In the genomic region with DNA sequence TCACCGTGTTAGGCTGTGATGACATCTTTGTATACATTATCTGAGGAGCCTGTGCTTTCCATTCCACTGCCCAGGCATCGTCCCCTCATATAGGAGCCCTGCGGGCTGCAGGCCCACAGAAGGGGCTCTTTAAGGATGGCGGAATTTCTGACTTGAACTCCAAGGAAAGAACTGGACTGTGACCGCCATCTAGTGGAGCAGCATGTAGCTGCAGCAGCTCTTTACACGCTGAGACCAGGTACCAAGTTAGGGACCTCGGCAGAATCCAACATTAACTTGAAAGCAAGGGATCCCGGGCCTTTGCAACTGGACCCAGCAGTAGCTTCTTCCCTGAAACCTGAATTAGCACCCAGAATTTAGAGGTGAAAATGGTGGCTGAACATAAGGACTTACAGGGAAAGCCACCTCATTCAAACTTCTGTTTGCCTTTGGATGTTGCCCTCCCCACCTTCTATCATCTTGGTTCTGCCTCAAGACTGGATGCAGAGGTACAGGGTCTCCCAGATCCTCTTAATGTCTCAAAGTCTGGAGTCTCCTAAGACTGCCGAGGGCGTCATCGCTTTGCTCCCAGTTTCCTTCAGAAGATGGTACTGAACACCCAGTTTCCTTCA, we compare ENCODE assay signal across 8 cellular contexts.
DNase-seq lines count a peak whose midpoint lies in the region; ATAC-seq, FAIRE-seq and TF ChIP-seq lines count a peak whose summit lies in the region.

No MANE protein-coding gene starts in this region.

- H3K9ac ChIP-seq in SK-N-SH (no peak overlapping the region), endothelial cell of umbilical vein (replicated peaks; ENCODE audit: extremely low read depth, insufficient read depth, low read length) (no peak overlapping the region)

- H2AFZ ChIP-seq in SK-N-SH (ENCODE audit: low read depth), result no peak overlapping the region
- H2AFZ ChIP-seq in endothelial cell of umbilical vein (ENCODE audit: low read depth, low read length), result no peak overlapping the region

- H3K27ac ChIP-seq in SK-N-SH (ENCODE audit: low read depth in 2 of 2, low read length in 1 of 2) (no peak overlapping the region), endothelial cell of umbilical vein (ENCODE audit: insufficient read depth, low read depth, low read length) (no peak overlapping the region), upper lobe of left lung (no peak overlapping the region)

- no peaks in the 10 kb centered on the region for H3K9me3 ChIP-seq in SK-N-SH
- H3K9me3 ChIP-seq in endothelial cell of umbilical vein (replicated peaks; ENCODE audit: control insufficient read depth, insufficient read depth, low read length), result no peaks in the 10 kb centered on the region
- H3K9me3 ChIP-seq in upper lobe of left lung, result no peaks in the 10 kb centered on the region

- POLR2A ChIA-PET in SK-N-SH (lab: Yijun Ruan, JAX) (interaction anchor here (0.6 kb wide), 1 partner anchor 809 kb away, joined by 3 read pairs; no protein-coding TSS in a partner anchor), endothelial cell of umbilical vein (lab: Charles Lee) (interaction anchor here (0.7 kb wide), 1 partner anchor 616 kb away, joined by 4 read pairs; no protein-coding TSS in a partner anchor)

- TF ChIP-seq EP300 in SK-N-SH (IDR thresholded peaks at IDR 0.05; ENCODE audit: borderline replicate concordance in 1 of 2, low read depth in 1 of 2, low read length in 1 of 2), result no peak
- no peak for TF ChIP-seq EP300 in upper lobe of left lung (IDR thresholded peaks at IDR 0.05)

- TF ChIP-seq CTCF in SK-N-SH (IDR thresholded peaks at IDR 0.05), result peak; percentile 89
- TF ChIP-seq CTCF in endothelial cell of umbilical vein (IDR thresholded peaks at IDR 0.05; ENCODE audit: extremely low read depth in 1 of 2, insufficient read depth in 1 of 2, low read depth in 1 of 2, low read length in 2 of 2), result peak; percentile 85 to 87
- peak; percentile 49 to 82 (median 71) for TF ChIP-seq CTCF in upper lobe of left lung (IDR thresholded peaks at IDR 0.05)

- no peak for TF ChIP-seq POLR2A in endothelial cell of umbilical vein (IDR thresholded peaks at IDR 0.05; ENCODE audit: low read depth, low read length)
- no peak for TF ChIP-seq POLR2A in upper lobe of left lung (IDR thresholded peaks at IDR 0.05)

- no peaks in the 10 kb centered on the region; the same call in 1 of the 2 replicates for H3K27me3 ChIP-seq in SK-N-SH (ENCODE audit: insufficient read depth)
- H3K27me3 ChIP-seq in endothelial cell of umbilical vein (ENCODE audit: control insufficient read depth in 2 of 2, insufficient read depth in 2 of 2, low read length in 2 of 2), result no peaks in the 10 kb centered on the region
- H3K27me3 ChIP-seq in upper lobe of left lung, result no peaks in the 10 kb centered on the region

- CTCF ChIA-PET in SK-N-SH (lab: Yijun Ruan, JAX) (interaction anchor here (0.5 to 7.6 kb wide), 48 partner anchors 7 to 713 kb away, joined by 3 to 52 read pairs (median 4); no protein-coding TSS in a partner anchor), endothelial cell of umbilical vein (lab: Charles Lee) (interaction anchor here (0.6 to 3.1 kb wide), 30 partner anchors 9 to 1129 kb away, joined by 3 to 21 read pairs (median 5); no protein-coding TSS in a partner anchor)

- peak; percentile 46 for FAIRE-seq in endothelial cell of umbilical vein (lab: Jason Lieb, UNC)

- TF ChIP-seq RAD21 in SK-N-SH (IDR thresholded peaks at IDR 0.05; ENCODE audit: low read length), result peak; percentile 83

- dilution Hi-C loops in endothelial cell of umbilical vein (cut with MboI; ENCODE audit: extremely low pct_ligation_motif_present, low sequenced_read_pairs), result no loop called here

- WGBS in SK-N-SH (ENCODE audit: low lambda C conversion rate), result 30% methylated on average over 11 of the region's 11 CpGs
- WGBS in upper lobe of left lung, 2 donors, result 30 to 33% methylated on average over 11 of the region's 11 CpGs

- no peak overlapping the region for H3K4me2 ChIP-seq in SK-N-SH
- no peak overlapping the region for H3K4me2 ChIP-seq in endothelial cell of umbilical vein (ENCODE audit: insufficient read depth, low read length)

- H3K9me1 ChIP-seq in endothelial cell of umbilical vein (replicated peaks; ENCODE audit: control insufficient read depth, extremely low read depth, insufficient read depth, low read length), result no peaks in the 10 kb centered on the region

- BruUV-seq in endothelial cell of umbilical vein (replicated peaks; lab: Mats Ljungman, UMichigan), result no TSS peak

- H3K4me1 ChIP-seq in SK-N-SH (ENCODE audit: control insufficient read depth in 1 of 2, insufficient read depth in 2 of 2, low read depth in 1 of 2, low read length in 1 of 2), result peaks cover 0 to 10% of the 10 kb centered on the region in 2 experiments; a peak in 1 of 4 replicates
- no peaks in the 10 kb centered on the region for H3K4me1 ChIP-seq in endothelial cell of umbilical vein (ENCODE audit: control insufficient read depth, extremely low read depth, insufficient read depth, low read length)
- H3K4me1 ChIP-seq in upper lobe of left lung, result no peaks in the 10 kb centered on the region

- H3K36me3 ChIP-seq in SK-N-SH (replicated peaks in 1 of 2; ENCODE audit: control insufficient read depth in 1 of 2, insufficient read depth in 2 of 2, low read length in 1 of 2), result no peaks in the 10 kb centered on the region
- H3K36me3 ChIP-seq in endothelial cell of umbilical vein (ENCODE audit: control insufficient read depth in 2 of 2, extremely low read depth in 1 of 2, insufficient read depth in 2 of 2, low read length in 2 of 2), result no peaks in the 10 kb centered on the region
- H3K36me3 ChIP-seq in upper lobe of left lung, result no peaks in the 10 kb centered on the region

- H3F3A ChIP-seq in SK-N-SH (replicated peaks; ENCODE audit: insufficient read depth), result no peaks in the 10 kb centered on the region

- H3K79me2 ChIP-seq in SK-N-SH (ENCODE audit: insufficient read depth), result no peaks in the 10 kb centered on the region
- H3K79me2 ChIP-seq in endothelial cell of umbilical vein (ENCODE audit: control insufficient read depth, insufficient read depth, low read length), result no peaks in the 10 kb centered on the region

- H3K4me3 ChIP-seq in SK-N-SH (ENCODE audit: low read depth in 2 of 2, low read length in 1 of 2) (no peak overlapping the region; a peak in 1 of 4 replicates), endothelial cell of umbilical vein (replicated peaks in 1 of 3; ENCODE audit: insufficient read depth in 1 of 3, low read depth in 1 of 3, low read length in 3 of 3) (no peak overlapping the region), upper lobe of left lung (no peak overlapping the region)

- H3K9me2 ChIP-seq in SK-N-SH, result no peaks in the 10 kb centered on the region

- DNase-seq in Right ventricle myocardium inferior (ENCODE audit: missing footprints), result no peak
- no peak for DNase-seq in cardiac septum (ENCODE audit: low spot score)
- peak; percentile 27 for DNase-seq in NCI-H1048 (lab: John Stamatoyannopoulos, UW)
- peak; percentile 78 for DNase-seq in SK-N-SH
- DNase-seq in endothelial cell of umbilical vein (ENCODE audit: low read depth, low spot score), result peak; percentile 59
- peak; percentile 42 for DNase-seq in midbrain (lab: John Stamatoyannopoulos, UW)
- DNase-seq in upper lobe of left lung, result peak in 1 of 2 donors; percentile 55

- intact Hi-C loops in Right ventricle myocardium inferior (cut with DNase I) (loop anchor here (2.0 to 10.0 kb wide), 3 partner anchors 140 to 388 kb away; partner anchors contain the start of gene ZSCAN20), cardiac septum (cut with DNase I) (loop anchor here (2.0 to 10.0 kb wide), 3 partner anchors 246 to 518 kb away; no protein-coding TSS in a partner anchor), endothelial cell of umbilical vein (cut with micrococcal nuclease) (loop anchor here (1.0 to 5.0 kb wide), 6 partner anchors 140 to 518 kb away; partner anchors contain the start of gene ZSCAN20)

- peak; percentile 64 for ATAC-seq in Right ventricle myocardium inferior
- peak; percentile 64 to 84 for ATAC-seq in upper lobe of left lung (ENCODE audit: low FRiP score in 2 of 2)
- no peak for ATAC-seq in GM18907 (IDR thresholded peaks at IDR 0.05; ENCODE audit: unreplicated experiment)

- H4K20me1 ChIP-seq in SK-N-SH (ENCODE audit: insufficient read depth) (no peaks in the 10 kb centered on the region), endothelial cell of umbilical vein (replicated peaks; ENCODE audit: control insufficient read depth, extremely low read depth, insufficient read depth, low read length) (no peaks in the 10 kb centered on the region)

TF ChIP-seq in SK-N-SH, 30 proteins besides CTCF, POLR2A, EP300 and RAD21:
- TF ChIP-seq SMC3 (IDR thresholded peaks at IDR 0.05; ENCODE audit: low read depth, low read length) (peak; percentile 41; the same call in 1 of the 2 replicates), MXI1 (IDR thresholded peaks at IDR 0.05; ENCODE audit: low read depth, low read length) (no peak)

TF ChIP-seq in endothelial cell of umbilical vein, 7 proteins besides CTCF, POLR2A, EP300 and RAD21:
- TF ChIP-seq MYC (IDR thresholded peaks at IDR 0.05; ENCODE audit: low read depth, low read length), result no peak
- TF ChIP-seq, protein P1, sequence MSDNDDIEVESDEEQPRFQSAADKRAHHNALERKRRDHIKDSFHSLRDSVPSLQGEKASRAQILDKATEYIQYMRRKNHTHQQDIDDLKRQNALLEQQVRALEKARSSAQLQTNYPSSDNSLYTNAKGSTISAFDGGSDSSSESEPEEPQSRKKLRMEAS (IDR thresholded peaks at IDR 0.05; ENCODE audit: insufficient read depth, insufficient read length), result no peak
- TF ChIP-seq POLR2AphosphoS5 (IDR thresholded peaks at IDR 0.05; ENCODE audit: insufficient read depth, low read depth, low read length), result no peak
- no peak for TF ChIP-seq GATA2 (IDR thresholded peaks at IDR 0.05; ENCODE audit: insufficient read depth, insufficient read length, low read depth, low read length)
- no peak for TF ChIP-seq FOS (IDR thresholded peaks at IDR 0.05; ENCODE audit: borderline replicate concordance, insufficient read depth, low read length)
- no peak for TF ChIP-seq JUN (IDR thresholded peaks at IDR 0.05; ENCODE audit: borderline replicate concordance, insufficient read depth, insufficient read length, low read depth)
- no peak for TF ChIP-seq EZH2 (IDR thresholded peaks at IDR 0.05; ENCODE audit: borderline replicate concordance, low read depth, low read length, severe bottlenecking)

Comparison
In these comparisons a context has a peak if more than half of its experiments do, and no peak if none do; other contexts are left out.
1. DNase-seq: peak in NCI-H1048 (single experiment), SK-N-SH (single experiment), endothelial cell of umbilical vein (single experiment) and midbrain (single experiment); none in Right ventricle myocardium inferior (single experiment) and cardiac septum (single experiment).
2. Peak in every context shown above with its lines, with median percentiles within 50 percentile points of each other: CTCF ChIP-seq.